ENCODE assay signal across 8 cellular contexts in the genomic region with DNA sequence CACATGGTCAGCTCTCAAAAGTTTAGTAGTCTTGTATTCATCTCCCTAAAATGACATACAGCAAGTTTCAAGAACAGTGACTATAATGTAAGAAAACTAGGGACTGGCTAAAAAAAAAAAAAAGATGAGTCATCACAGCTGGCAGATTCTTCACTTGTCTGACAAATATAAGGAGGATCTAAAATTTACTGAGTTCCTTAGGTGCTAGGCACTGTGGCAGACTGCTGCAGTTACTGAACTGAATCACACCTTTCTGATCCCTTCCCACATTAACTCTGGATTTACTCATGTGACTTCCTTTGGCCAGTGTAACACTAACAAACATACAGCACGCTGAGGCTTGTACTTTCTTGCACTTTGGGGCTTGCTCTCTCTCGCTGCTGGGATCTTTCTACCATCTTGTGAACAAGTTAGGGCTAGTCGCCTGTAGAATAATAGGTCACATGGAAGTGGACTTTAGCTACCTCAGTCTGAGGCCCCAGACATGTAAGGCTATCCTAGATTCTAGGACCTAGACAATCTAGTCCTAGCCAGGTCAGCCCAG. TPM values are rescaled to one million over a fixed set of nuclear protein-coding genes. Genes with fewer than 3 reads are reported as not detected.
A peak's percentile ranks its signal among the peaks of the same experiment; 100 is the strongest.
DNase-seq lines count a peak whose midpoint lies in the region; ATAC-seq and TF ChIP-seq lines count a peak whose summit lies in the region.

No MANE protein-coding gene starts in this region.

- H3K27me3 Mint-ChIP-seq in activated T-cell treated with anti-CD3 and anti-CD28 coated beads, Interleukin-2, amount 50 U/mL, for 24 hours, result no peaks in the 10 kb centered on the region
- no peaks in the 10 kb centered on the region for H3K27me3 Mint-ChIP-seq in MCF 10A (ENCODE audit: insufficient read depth, unreplicated experiment)
- no peaks in the 10 kb centered on the region for H3K27me3 Mint-ChIP-seq in glutamatergic neuron (ENCODE audit: unreplicated experiment)

- no peak overlapping the region for H3K4me3 ChIP-seq in mesodermal cell (ENCODE audit: extremely low read depth, insufficient read depth, low read length, poor library complexity, severe bottlenecking)

- no peaks in the 10 kb centered on the region for H3K4me1 ChIP-seq in mesodermal cell (ENCODE audit: control insufficient read depth, insufficient read depth, low read length, poor library complexity, severe bottlenecking)

- peak overlapping the region; percentile 23 for H3K27ac ChIP-seq in mesodermal cell (ENCODE audit: low read depth, low read length, severe bottlenecking)

- H3K9me3 ChIP-seq in mesodermal cell (ENCODE audit: control insufficient read depth, low read length), result no peaks in the 10 kb centered on the region

- H3K36me3 ChIP-seq in mesodermal cell (ENCODE audit: control insufficient read depth, insufficient read depth, low read length), result peaks cover 36% of the 10 kb centered on the region

- 84% methylated on average over 3 of the region's 3 CpGs; no CpG with 5 or more reads in 1 of the 2 experiments for WGBS in mesodermal cell (ENCODE audit: insufficient coverage in 2 of 2), 2 experiments

- intact Hi-C loops in MCF 10A (cut with micrococcal nuclease), result loop anchor here (2.0 kb wide), 1 partner anchor 30 kb away; no protein-coding TSS in a partner anchor

- no peak for DNase-seq in activated T-cell treated with anti-CD3 and anti-CD28 coated beads, Interleukin-2, amount 50 U/mL, for 24 hours
- DNase-seq in activated T-cell treated with anti-CD3 and anti-CD28 coated beads for 4 hours (no peak), NCI-H226 (peak; percentile 54), MCF 10A (ENCODE audit: unreplicated experiment) (peak; percentile 95), glutamatergic neuron (no peak), NCI-H748 treated with DMSO at 0.1 percent for 48 hours (lab: John Stamatoyannopoulos, UW) (no peak)

- H3K36me3 Mint-ChIP-seq in activated T-cell treated with anti-CD3 and anti-CD28 coated beads, Interleukin-2, amount 50 U/mL, for 24 hours (ENCODE audit: low read depth), result peaks cover 81% of the 10 kb centered on the region
- H3K36me3 Mint-ChIP-seq in MCF 10A (ENCODE audit: insufficient read depth, unreplicated experiment) (peaks cover 27% of the 10 kb centered on the region), glutamatergic neuron (ENCODE audit: unreplicated experiment) (no peaks in the 10 kb centered on the region)

- peak overlapping the region; percentile 92 for H3K27ac Mint-ChIP-seq in activated T-cell treated with anti-CD3 and anti-CD28 coated beads, Interleukin-2, amount 50 U/mL, for 24 hours
- peak overlapping the region; percentile 66 for H3K27ac Mint-ChIP-seq in MCF 10A (ENCODE audit: low read depth, unreplicated experiment)
- no peak overlapping the region for H3K27ac Mint-ChIP-seq in glutamatergic neuron (ENCODE audit: unreplicated experiment)

- no peaks in the 10 kb centered on the region for H3K9me3 Mint-ChIP-seq in activated T-cell treated with anti-CD3 and anti-CD28 coated beads, Interleukin-2, amount 50 U/mL, for 24 hours
- H3K9me3 Mint-ChIP-seq in MCF 10A (ENCODE audit: unreplicated experiment), result no peaks in the 10 kb centered on the region
- no peaks in the 10 kb centered on the region for H3K9me3 Mint-ChIP-seq in glutamatergic neuron (ENCODE audit: unreplicated experiment)

- BruUV-seq in MCF 10A (replicated peaks; lab: Mats Ljungman, UMichigan), result no TSS peak

- TF ChIP-seq CTCF in MCF 10A (IDR thresholded peaks at IDR 0.05; ENCODE audit: unreplicated experiment) (no peak), glutamatergic neuron (IDR thresholded peaks at IDR 0.05; ENCODE audit: partially characterized antibody, unreplicated experiment) (no peak)

- POLR2A ChIA-PET in MCF 10A (lab: Yijun Ruan, JAX), result interaction anchor here (0.6 to 4.4 kb wide), 18 partner anchors 9 to 278 kb away, joined by 3 to 40 read pairs (median 5); a partner anchor contains a TSS

- H3K4me1 Mint-ChIP-seq in activated T-cell treated with anti-CD3 and anti-CD28 coated beads, Interleukin-2, amount 50 U/mL, for 24 hours (ENCODE audit: low read depth), result peaks cover 37% of the 10 kb centered on the region
- H3K4me1 Mint-ChIP-seq in MCF 10A (ENCODE audit: insufficient read depth, unreplicated experiment), result peaks cover 22% of the 10 kb centered on the region
- peaks cover 1% of the 10 kb centered on the region for H3K4me1 Mint-ChIP-seq in glutamatergic neuron (ENCODE audit: low read depth, unreplicated experiment)

- CTCF ChIA-PET in MCF 10A (lab: Yijun Ruan, JAX), result interaction anchor here (1.2 kb wide), 1 partner anchor 30 kb away, joined by 3 read pairs; no protein-coding TSS in a partner anchor

- ATAC-seq in GM18861 (IDR thresholded peaks at IDR 0.05; ENCODE audit: unreplicated experiment), result no peak

- peak overlapping the region; percentile 41 for H3K4me3 Mint-ChIP-seq in activated T-cell treated with anti-CD3 and anti-CD28 coated beads, Interleukin-2, amount 50 U/mL, for 24 hours
- H3K4me3 Mint-ChIP-seq in MCF 10A (ENCODE audit: unreplicated experiment) (peak overlapping the region; percentile 51), glutamatergic neuron (ENCODE audit: unreplicated experiment) (no peak overlapping the region)

RNA-seq across cellular contexts. Expression of a gene that starts 32.1 kb away (rescaled TPM):
- total RNA-seq in MCF 10A (2022), result 33.3 and 44.6 TPM in 2 replicates
- polyA plus RNA-seq in mesodermal cell (2013, experiment 1 of 2), result 26.6 TPM
- 26.8 TPM for polyA plus RNA-seq in mesodermal cell (2013, experiment 2 of 2)
- 41.3 TPM for total RNA-seq in glutamatergic neuron (ENCODE audit: unreplicated experiment)

Comparison
In these comparisons a context has a peak if more than half of its experiments do, and no peak if none do; other contexts are left out.
1. DNase-seq: peak in NCI-H226 (single experiment) and MCF 10A (single experiment); none in activated T-cell treated with anti-CD3 and anti-CD28 coated beads, Interleukin-2, amount 50 U/mL, for 24 hours (single experiment), activated T-cell treated with anti-CD3 and anti-CD28 coated beads for 4 hours (single experiment), glutamatergic neuron (single experiment) and NCI-H748 treated with DMSO at 0.1 percent for 48 hours (single experiment).